ENCODE assay signal across 33 cellular contexts in the genomic region with DNA sequence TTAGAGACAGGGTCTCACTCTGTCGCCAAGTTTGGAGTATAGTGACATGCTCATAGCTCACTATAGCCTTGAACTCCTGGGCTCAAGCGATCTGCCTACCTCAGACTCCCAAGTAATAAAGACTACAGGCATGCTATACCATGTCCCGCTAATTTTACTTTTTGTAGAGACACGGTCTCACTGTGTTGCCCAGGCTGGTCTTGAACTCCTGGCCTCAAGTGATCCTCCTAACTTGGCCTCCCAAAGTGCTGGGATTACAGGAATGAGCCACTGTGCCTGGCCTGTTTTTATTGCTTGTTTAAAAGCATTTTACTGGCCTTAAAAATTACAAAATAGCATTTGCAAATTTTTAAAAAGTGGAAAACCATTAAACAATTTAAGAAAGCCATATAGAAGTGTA.
"Had no signal": no experiment of that assay in that cellular context is flagged by ENCODE, and none has a peak within 500 bp of the region (broad histone marks: within the 10 kb centered on the region; RNA-seq: fewer than 3 reads in every experiment).

No MANE protein-coding gene starts in this region.

- H3K9me3 Mint-ChIP-seq: immature natural killer cell; naive thymus-derived CD8-positive, alpha-beta T cell; neural crest cell; stimulated activated naive CD8-positive, alpha-beta T cell treated with anti-CD3 and anti-CD28 coated beads, Interleukin-15, Interleukin-2, amounts not matched to agents 100 ng/mL and 50 ng/mL, for 24 hours had no signal

- H3K36me3 ChIP-seq: left lung, lower lobe of right lung, pancreas, prostate gland, suprapubic skin, thoracic aorta, tibial artery, upper lobe of left lung, vagina had no signal

- H3K4me3 Mint-ChIP-seq: immature natural killer cell; naive thymus-derived CD8-positive, alpha-beta T cell; nephron; neural crest cell; stimulated activated effector memory CD8-positive, alpha-beta T cell treated with anti-CD3 and anti-CD28 coated beads, Interleukin-12 subunit alpha, Interleukin-12 subunit beta, amount 100 ng/mL, for 72 hours; stimulated activated naive CD8-positive, alpha-beta T cell treated with anti-CD3 and anti-CD28 coated beads, Interleukin-15, Interleukin-2, amounts not matched to agents 100 ng/mL and 50 ng/mL, for 24 hours had no signal

- H3K4me3 ChIP-seq: left lung, lower lobe of right lung, mucosa of descending colon, pancreas, prostate gland, skin epidermis, suprapubic skin, thoracic aorta, tibial artery, upper lobe of left lung, vagina had no signal

- H3K9me3 ChIP-seq: left lung, lower lobe of right lung, mucosa of descending colon, pancreas, prostate gland, suprapubic skin, thoracic aorta, tibial artery, upper lobe of left lung, vagina had no signal

- H3K4me1 ChIP-seq: left lung, lower lobe of right lung, pancreas, prostate gland, upper lobe of left lung, vagina had no signal

- ATAC-seq: left colon; left lung; lower lobe of right lung; mucosa of descending colon; naive thymus-derived CD8-positive, alpha-beta T cell; pancreas; right cardiac atrium; stimulated activated effector memory CD8-positive, alpha-beta T cell treated with anti-CD3 and anti-CD28 coated beads, Interleukin-12 subunit alpha, Interleukin-12 subunit beta, amount 100 ng/mL, for 72 hours had no signal

- DNase-seq: hypothalamus; immature natural killer cell; kidney; left colon; left lung; lower lobe of right lung; mammary epithelial cell; mesenchymal stem cell; midbrain; mucosa of descending colon; naive thymus-derived CD8-positive, alpha-beta T cell; nucleus accumbens; pancreas; posterior cingulate gyrus; retina; right cardiac atrium; stimulated activated CD4-positive, alpha-beta T cell treated with anti-CD3 and anti-CD28 coated beads, Interleukin-12 subunit alpha, Interleukin-12 subunit beta, amount 100 ng/mL, for 4 hours; stimulated activated CD4-positive, alpha-beta T cell treated with anti-CD3 and anti-CD28 coated beads, Interleukin-15, amount 100 ng/mL, for 24 hours; stimulated activated CD4-positive, alpha-beta T cell treated with anti-CD3 and anti-CD28 coated beads, Interleukin-2, amount 100 ng/mL, for 24 hours; stimulated activated CD4-positive, alpha-beta T cell treated with anti-CD3 and anti-CD28 coated beads, Interleukin-4, amount 100 ng/mL, for 1 hour; stimulated activated naive CD4-positive, alpha-beta T cell; tibial artery; upper lobe of left lung had no signal

- FAIRE-seq: islet of Langerhans, kidney, pancreas had no signal

- H3K4me1 Mint-ChIP-seq: nephron, neural crest cell had no signal

- H3K27me3 ChIP-seq: left lung, pancreas, suprapubic skin, tibial artery, upper lobe of left lung, vagina had no signal

- H3K27ac ChIP-seq: left lung, lower lobe of right lung, pancreas, prostate gland, skin epidermis, suprapubic skin, thoracic aorta, tibial artery, upper lobe of left lung, vagina had no signal

- H3K27ac Mint-ChIP-seq: naive thymus-derived CD8-positive, alpha-beta T cell; nephron; stimulated activated effector memory CD8-positive, alpha-beta T cell treated with anti-CD3 and anti-CD28 coated beads, Interleukin-12 subunit alpha, Interleukin-12 subunit beta, amount 100 ng/mL, for 72 hours; stimulated activated naive CD8-positive, alpha-beta T cell treated with anti-CD3 and anti-CD28 coated beads, Interleukin-15, Interleukin-2, amounts not matched to agents 100 ng/mL and 50 ng/mL, for 24 hours had no signal
